In the genomic region with DNA sequence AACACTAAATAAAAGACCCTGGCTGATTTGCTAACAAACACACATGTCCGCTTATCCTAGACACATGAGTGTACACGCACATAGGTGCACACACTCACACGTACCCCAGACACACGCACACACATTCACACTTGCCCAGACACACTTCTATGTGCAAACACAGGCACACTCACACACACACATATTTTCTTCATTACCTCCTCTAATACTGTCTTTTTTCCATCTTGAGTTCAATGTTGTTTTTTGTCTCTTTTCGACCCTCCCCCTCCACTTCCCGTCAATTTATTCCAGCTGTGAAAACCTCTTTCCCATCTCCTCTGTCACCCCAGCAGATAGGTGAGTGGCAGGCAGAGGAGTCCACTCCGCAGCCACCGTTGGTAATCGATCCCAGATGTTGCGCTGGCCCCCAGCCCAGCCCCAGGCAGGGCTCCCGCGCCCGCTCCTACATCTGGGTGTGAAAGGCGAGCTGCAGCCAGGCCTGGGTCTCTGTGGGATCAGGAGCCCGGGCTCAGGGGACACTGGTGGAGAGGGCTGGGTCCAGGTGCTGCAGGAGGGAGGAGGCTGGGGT, we compare ENCODE assay signal across 20 cellular contexts. TPM values are rescaled to one million over a fixed set of nuclear protein-coding genes. Genes with fewer than 3 reads are reported as not detected.
DNase-seq lines count a peak whose midpoint lies in the region; ATAC-seq and TF ChIP-seq lines count a peak whose summit lies in the region.
"Had no signal": no experiment of that assay in that cellular context is flagged by ENCODE, and none has a peak within 500 bp of the region (broad histone marks: within the 10 kb centered on the region; RNA-seq: fewer than 3 reads in every experiment).

No MANE protein-coding gene starts in this region.

- H3K27ac Mint-ChIP-seq in HFFc6 = no peak overlapping the region
- H3K27ac Mint-ChIP-seq: activated CD4-positive, alpha-beta T cell treated with anti-CD3 and anti-CD28 coated beads, Interleukin-2, amount 10 ng/mL, durations not matched to agents 7 days and 5 days; activated T-helper 17 cell treated with anti-CD3 and anti-CD28 coated beads, Interleukin-2, amount 50 U/mL, for 72 hours had no signal

- no peaks in the 10 kb centered on the region for H3K9me3 Mint-ChIP-seq in HFFc6
- H3K9me3 Mint-ChIP-seq: activated CD4-positive, alpha-beta T cell treated with anti-CD3 and anti-CD28 coated beads, Interleukin-2, amount 10 ng/mL, durations not matched to agents 7 days and 5 days; activated T-helper 17 cell treated with anti-CD3 and anti-CD28 coated beads, Interleukin-2, amount 50 U/mL, for 72 hours; natural killer cell treated with Interleukin-12 subunit alpha and Interleukin-12 subunit beta and Interleukin-15 and Interleukin-18, amount 100 ng/mL, for 72 hours had no signal

- peaks cover 14% of the 10 kb centered on the region for H3K4me1 Mint-ChIP-seq in HFFc6 (ENCODE audit: low read depth)
- H3K4me1 Mint-ChIP-seq: activated CD4-positive, alpha-beta T cell treated with anti-CD3 and anti-CD28 coated beads, Interleukin-2, amount 10 ng/mL, durations not matched to agents 7 days and 5 days had no signal

- intact Hi-C loops in heart right ventricle (cut with DNase I) = no loop called here
- intact Hi-C loops in Right ventricle myocardium superior (cut with DNase I) = no loop called here
- intact Hi-C loops in left ventricle myocardium superior (cut with micrococcal nuclease) = no loop called here

- H3K27me3 ChIP-seq in heart right ventricle = peaks cover 0 to 39% (median 19%) of the 10 kb centered on the region in 7 donors
- H3K27me3 ChIP-seq: transverse colon had no signal

- H3K36me3 Mint-ChIP-seq in HFFc6 (ENCODE audit: low read depth) = no peaks in the 10 kb centered on the region
- H3K36me3 Mint-ChIP-seq: natural killer cell treated with Interleukin-12 subunit alpha and Interleukin-12 subunit beta and Interleukin-15 and Interleukin-18, amount 100 ng/mL, for 72 hours had no signal

- no peaks in the 10 kb centered on the region for H3K36me3 ChIP-seq in heart right ventricle
- H3K36me3 ChIP-seq: transverse colon had no signal

- TF ChIP-seq CTCF in heart right ventricle (IDR thresholded peaks at IDR 0.05) (no peak), HFFc6 (IDR thresholded peaks at IDR 0.05) (no peak)

- no peak overlapping the region for H3K4me3 ChIP-seq in heart right ventricle
- H3K4me3 ChIP-seq: A549, transverse colon had no signal

- peaks cover 0 to 18% (median 0%) of the 10 kb centered on the region in 9 donors for H3K4me1 ChIP-seq in heart right ventricle
- H3K4me1 ChIP-seq: A549 had no signal

- peaks cover 30% of the 10 kb centered on the region for H3K27me3 Mint-ChIP-seq in HFFc6 (ENCODE audit: insufficient read depth)

- H3K9me3 ChIP-seq in heart right ventricle = no peaks in the 10 kb centered on the region
- H3K9me3 ChIP-seq: A549, transverse colon had no signal

- H3K4me3 Mint-ChIP-seq in HFFc6 = no peak overlapping the region
- H3K4me3 Mint-ChIP-seq: activated CD4-positive, alpha-beta T cell treated with anti-CD3 and anti-CD28 coated beads, Interleukin-2, amount 10 ng/mL, durations not matched to agents 7 days and 5 days; activated T-helper 17 cell treated with anti-CD3 and anti-CD28 coated beads, Interleukin-2, amount 50 U/mL, for 72 hours; natural killer cell treated with Interleukin-12 subunit alpha and Interleukin-12 subunit beta and Interleukin-15 and Interleukin-18, amount 100 ng/mL, for 72 hours had no signal

- DNase-seq in heart right ventricle (peak in 1 of 2 donors; percentile 19), Right ventricle myocardium superior (no peak), left ventricle myocardium superior (peak; percentile 54), HFFc6 (no peak)
- DNase-seq in stimulated activated CD4-positive, alpha-beta T cell treated with anti-CD3 and anti-CD28 coated beads, Interleukin-4, amount 100 ng/mL, for 1 hour = no peak
- no peak for DNase-seq in stimulated activated CD4-positive, alpha-beta T cell treated with anti-CD3 and anti-CD28 coated beads, Interleukin-4, amount 100 ng/mL, for 4 hours
- DNase-seq: activated CD4-positive, alpha-beta T cell treated with anti-CD3 and anti-CD28 coated beads, Interleukin-2, amount 10 ng/mL, durations not matched to agents 7 days and 5 days; anterior cingulate cortex; effector CD4-positive, alpha-beta T cell; head of caudate nucleus; Karpas-422; NCI-H2029; T-helper 1 cell; transverse colon had no signal

- no peak overlapping the region for H3K27ac ChIP-seq in heart right ventricle
- H3K27ac ChIP-seq: transverse colon had no signal

- peak in 6 of 8 donors; percentile 25 to 38 (median 30) for ATAC-seq in heart right ventricle
- no peak for ATAC-seq in Right ventricle myocardium superior (ENCODE audit: poor library complexity)
- peak; percentile 72 for ATAC-seq in SK-N-SH treated with all-trans-retinoic acid at 6 μM for 48 hours
- peak; percentile 73 for ATAC-seq in left ventricle myocardium superior
- no peak for ATAC-seq in GM19328 (IDR thresholded peaks at IDR 0.05; ENCODE audit: unreplicated experiment)
- ATAC-seq: A549; activated T-helper 17 cell treated with anti-CD3 and anti-CD28 coated beads, Interleukin-2, amount 50 U/mL, for 72 hours; left lobe of liver had no signal

- WGBS in heart right ventricle, 2 donors = 55 to 56% methylated on average over 15 of the region's 15 CpGs

TF ChIP-seq in SK-N-SH treated with all-trans-retinoic acid at 6 μM for 48 hours, 23 proteins besides CTCF, POLR2A, EP300 and RAD21:
- TF ChIP-seq, protein P1, sequence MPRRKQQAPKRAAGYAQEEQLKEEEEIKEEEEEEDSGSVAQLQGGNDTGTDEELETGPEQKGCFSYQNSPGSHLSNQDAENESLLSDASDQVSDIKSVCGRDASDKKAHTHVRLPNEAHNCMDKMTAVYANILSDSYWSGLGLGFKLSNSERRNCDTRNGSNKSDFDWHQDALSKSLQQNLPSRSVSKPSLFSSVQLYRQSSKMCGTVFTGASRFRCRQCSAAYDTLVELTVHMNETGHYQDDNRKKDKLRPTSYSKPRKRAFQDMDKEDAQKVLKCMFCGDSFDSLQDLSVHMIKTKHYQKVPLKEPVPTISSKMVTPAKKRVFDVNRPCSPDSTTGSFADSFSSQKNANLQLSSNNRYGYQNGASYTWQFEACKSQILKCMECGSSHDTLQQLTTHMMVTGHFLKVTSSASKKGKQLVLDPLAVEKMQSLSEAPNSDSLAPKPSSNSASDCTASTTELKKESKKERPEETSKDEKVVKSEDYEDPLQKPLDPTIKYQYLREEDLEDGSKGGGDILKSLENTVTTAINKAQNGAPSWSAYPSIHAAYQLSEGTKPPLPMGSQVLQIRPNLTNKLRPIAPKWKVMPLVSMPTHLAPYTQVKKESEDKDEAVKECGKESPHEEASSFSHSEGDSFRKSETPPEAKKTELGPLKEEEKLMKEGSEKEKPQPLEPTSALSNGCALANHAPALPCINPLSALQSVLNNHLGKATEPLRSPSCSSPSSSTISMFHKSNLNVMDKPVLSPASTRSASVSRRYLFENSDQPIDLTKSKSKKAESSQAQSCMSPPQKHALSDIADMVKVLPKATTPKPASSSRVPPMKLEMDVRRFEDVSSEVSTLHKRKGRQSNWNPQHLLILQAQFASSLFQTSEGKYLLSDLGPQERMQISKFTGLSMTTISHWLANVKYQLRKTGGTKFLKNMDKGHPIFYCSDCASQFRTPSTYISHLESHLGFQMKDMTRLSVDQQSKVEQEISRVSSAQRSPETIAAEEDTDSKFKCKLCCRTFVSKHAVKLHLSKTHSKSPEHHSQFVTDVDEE (CRISPR knock-in tag; IDR thresholded peaks at IDR 0.05) = peak; percentile 87
- peak; percentile 95 for TF ChIP-seq TCF4 (CRISPR knock-in tag; IDR thresholded peaks at IDR 0.05; ENCODE audit: borderline replicate concordance)
- TF ChIP-seq ZNF70 (CRISPR knock-in tag; IDR thresholded peaks at IDR 0.05) = no peak
- TF ChIP-seq, protein P2, sequence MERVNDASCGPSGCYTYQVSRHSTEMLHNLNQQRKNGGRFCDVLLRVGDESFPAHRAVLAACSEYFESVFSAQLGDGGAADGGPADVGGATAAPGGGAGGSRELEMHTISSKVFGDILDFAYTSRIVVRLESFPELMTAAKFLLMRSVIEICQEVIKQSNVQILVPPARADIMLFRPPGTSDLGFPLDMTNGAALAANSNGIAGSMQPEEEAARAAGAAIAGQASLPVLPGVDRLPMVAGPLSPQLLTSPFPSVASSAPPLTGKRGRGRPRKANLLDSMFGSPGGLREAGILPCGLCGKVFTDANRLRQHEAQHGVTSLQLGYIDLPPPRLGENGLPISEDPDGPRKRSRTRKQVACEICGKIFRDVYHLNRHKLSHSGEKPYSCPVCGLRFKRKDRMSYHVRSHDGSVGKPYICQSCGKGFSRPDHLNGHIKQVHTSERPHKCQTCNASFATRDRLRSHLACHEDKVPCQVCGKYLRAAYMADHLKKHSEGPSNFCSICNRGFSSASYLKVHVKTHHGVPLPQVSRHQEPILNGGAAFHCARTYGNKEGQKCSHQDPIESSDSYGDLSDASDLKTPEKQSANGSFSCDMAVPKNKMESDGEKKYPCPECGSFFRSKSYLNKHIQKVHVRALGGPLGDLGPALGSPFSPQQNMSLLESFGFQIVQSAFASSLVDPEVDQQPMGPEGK (CRISPR knock-in tag; IDR thresholded peaks at IDR 0.05; ENCODE audit: borderline replicate concordance) = no peak

RNA-seq across cellular contexts. Expression of a gene that starts 56.8 kb away (rescaled TPM):
- total RNA-seq in heart right ventricle = 10 to 100 TPM; 12.7 to 18.0 (median 13.7) TPM
- 10 to 100 TPM in 1 of 2 donors, 1 to 10 TPM in 1; 8.9 to 12.9 TPM for polyA plus RNA-seq in heart right ventricle
- total RNA-seq in Right ventricle myocardium superior = 14.4 TPM
- 16.8 TPM for total RNA-seq in left ventricle myocardium superior
- total RNA-seq in HFFc6 (2021; fragmentation: NEBNext Ultra II Directional; extraction: Animal tissue kit (Norgen Biotek cat#: 25700)) = 10 to 100 TPM; 17.9 to 24.4 (median 24.0) TPM

Comparison
In these comparisons a context has a peak if more than half of its experiments do, and no peak if none do; other contexts are left out.
1. ATAC-seq: peak in heart right ventricle (6 of 8), SK-N-SH treated with all-trans-retinoic acid at 6 μM for 48 hours (single experiment) and left ventricle myocardium superior (single experiment); none in Right ventricle myocardium superior (single experiment) and GM19328 (single experiment).